ENCODE assay signal across 15 cellular contexts in genomic region chr1:30668026-30668425, GRCh38. TPM values are rescaled to one million over a fixed set of nuclear protein-coding genes. Genes with fewer than 3 reads are reported as not detected.
DNase-seq lines count a peak whose midpoint lies in the region; ATAC-seq and TF ChIP-seq lines count a peak whose summit lies in the region.
"Had no signal": no experiment of that assay in that cellular context is flagged by ENCODE, and none has a peak within 500 bp of the region (broad histone marks: within the 10 kb centered on the region; RNA-seq: fewer than 3 reads in every experiment).

No MANE protein-coding gene starts in this region.

- dilution Hi-C loops in IMR-90 (cut with HindIII; ENCODE audit: low sequenced_read_pairs, unreplicated experiment): no loop called here
- dilution Hi-C loops in mammary epithelial cell (cut with HindIII; ENCODE audit: low sequenced_read_pairs): no loop called here

- CTCF ChIA-PET in IMR-90 (lab: Yijun Ruan, JAX) (no interaction called here), mammary epithelial cell (lab: Charles Lee; ENCODE audit: low non-redundant PET) (no interaction called here)

- H3K27me3 ChIP-seq in BLaER1 (no peaks in the 10 kb centered on the region), IMR-90 (ENCODE audit: control insufficient read depth, insufficient read depth, low read length) (peaks cover 17% of the 10 kb centered on the region), mammary epithelial cell (ENCODE audit: insufficient read depth, low read length) (no peaks in the 10 kb centered on the region), mesenchymal stem cell (ENCODE audit: control insufficient read depth in 1 of 2, insufficient read depth in 1 of 2, low read length in 2 of 2) (peaks cover 0 to 24% of the 10 kb centered on the region in 2 experiments), esophagus squamous epithelium (peaks cover 0 to 33% (median 0%) of the 10 kb centered on the region in 4 donors)

- H3K4me1 Mint-ChIP-seq in activated T-helper 2 cell treated with anti-CD3 and anti-CD28 coated beads, Interferon-gamma antibody, Interleukin-2, Interleukin-4, amounts not matched to agents 10 μg/mL and 5 μg/mL and 100 μg/mL, durations not matched to agents 14 hours and 24 hours and 36 hours (ENCODE audit: low read depth): no peaks in the 10 kb centered on the region
- H3K4me1 Mint-ChIP-seq: T-cell had no signal

- BruUV-seq in IMR-90 (replicated peaks; lab: Mats Ljungman, UMichigan): no TSS peak
- no TSS peak for BruUV-seq in mammary epithelial cell (replicated peaks; lab: Mats Ljungman, UMichigan)

- TF ChIP-seq POLR2A in IMR-90 (IDR thresholded peaks at IDR 0.05; ENCODE audit: low read depth, low read length) (no peak), esophagus squamous epithelium (IDR thresholded peaks at IDR 0.05) (no peak)

- ATAC-seq in IMR-90 (ENCODE audit: low read depth) (peak; percentile 30; the same call in 1 of the 2 replicates), GM19397 (IDR thresholded peaks at IDR 0.05; ENCODE audit: unreplicated experiment) (no peak), GM19023 (IDR thresholded peaks at IDR 0.05; ENCODE audit: unreplicated experiment) (no peak)
- ATAC-seq: psoas muscle, T-cell had no signal

- no peak overlapping the region for H2BK20ac ChIP-seq in IMR-90 (ENCODE audit: low read depth, low read length)

- H3K4me3 Mint-ChIP-seq in activated T-helper 2 cell treated with anti-CD3 and anti-CD28 coated beads, Interferon-gamma antibody, Interleukin-2, Interleukin-4, amounts not matched to agents 10 μg/mL and 5 μg/mL and 100 μg/mL, durations not matched to agents 14 hours and 24 hours and 36 hours (ENCODE audit: low read depth): no peak overlapping the region
- H3K4me3 Mint-ChIP-seq: T-cell had no signal

- H3K4ac ChIP-seq in IMR-90 (ENCODE audit: low read depth, low read length) (no peak overlapping the region), mesenchymal stem cell (ENCODE audit: low read depth in 1 of 2, low read length in 2 of 2) (no peak overlapping the region)

- no peak for TF ChIP-seq CTCF in IMR-90 (conservative IDR thresholded peaks at IDR 0.05; ENCODE audit: low read depth, low read length)
- no peak for TF ChIP-seq CTCF in mammary epithelial cell (conservative IDR thresholded peaks at IDR 0.05 in 1 of 2, IDR thresholded peaks at IDR 0.05 in 1 of 2; ENCODE audit: extremely low read depth in 1 of 2, insufficient read depth in 1 of 2, low read depth in 1 of 2, low read length in 2 of 2)
- no peak for TF ChIP-seq CTCF in esophagus squamous epithelium (IDR thresholded peaks at IDR 0.05)

- TF ChIP-seq RAD21 in IMR-90 (IDR thresholded peaks at IDR 0.05; ENCODE audit: low read length): no peak

- no peak overlapping the region for H3K56ac ChIP-seq in IMR-90 (ENCODE audit: extremely low read depth, insufficient read depth, low read length)

- H2AK5ac ChIP-seq in IMR-90 (ENCODE audit: low read depth, low read length) (no peak overlapping the region), mesenchymal stem cell (ENCODE audit: low read length, severe bottlenecking) (no peak overlapping the region)

- H3K14ac ChIP-seq in IMR-90 (replicated peaks; ENCODE audit: low read depth, low read length) (no peak overlapping the region), mesenchymal stem cell (ENCODE audit: low read length in 2 of 2) (no peak overlapping the region)

- H3K23ac ChIP-seq in IMR-90 (ENCODE audit: low read depth, low read length): no peak overlapping the region
- no peak overlapping the region for H3K23ac ChIP-seq in mesenchymal stem cell (ENCODE audit: low read length in 2 of 2)

- H3K79me2 ChIP-seq in mammary epithelial cell (ENCODE audit: insufficient read depth, low read length): no peaks in the 10 kb centered on the region

- H3K9ac ChIP-seq in BLaER1 (no peak overlapping the region), IMR-90 (ENCODE audit: low read depth, low read length) (no peak overlapping the region), mammary epithelial cell (ENCODE audit: insufficient read depth, low read length) (no peak overlapping the region), mesenchymal stem cell (ENCODE audit: low read length) (peak overlapping the region; percentile 92)

- H2BK5ac ChIP-seq in IMR-90 (ENCODE audit: low read depth, low read length, poor library complexity, severe bottlenecking) (no peak overlapping the region), mesenchymal stem cell (ENCODE audit: low read depth, low read length, poor library complexity, severe bottlenecking) (no peak overlapping the region)

- H2BK12ac ChIP-seq in mesenchymal stem cell (ENCODE audit: low read length in 2 of 2): no peak overlapping the region

- H2AFZ ChIP-seq in IMR-90 (replicated peaks; ENCODE audit: low read length, poor library complexity): peak overlapping the region; percentile 65
- peak overlapping the region; percentile 62 for H2AFZ ChIP-seq in mammary epithelial cell (ENCODE audit: low read depth, low read length)
- H2AFZ ChIP-seq in mesenchymal stem cell (ENCODE audit: low read depth, low read length): no peak overlapping the region

- H2BK120ac ChIP-seq in IMR-90 (ENCODE audit: low read depth, low read length): no peak overlapping the region
- no peak overlapping the region for H2BK120ac ChIP-seq in mesenchymal stem cell (ENCODE audit: low read depth, low read length)

- no peaks in the 10 kb centered on the region for H4K20me1 ChIP-seq in BLaER1
- no peaks in the 10 kb centered on the region for H4K20me1 ChIP-seq in IMR-90 (ENCODE audit: insufficient read depth, low read length)
- no peaks in the 10 kb centered on the region for H4K20me1 ChIP-seq in mammary epithelial cell (ENCODE audit: insufficient read depth, low read length)

- H3K9me3 Mint-ChIP-seq in activated T-helper 2 cell treated with anti-CD3 and anti-CD28 coated beads, Interferon-gamma antibody, Interleukin-2, Interleukin-4, amounts not matched to agents 10 μg/mL and 5 μg/mL and 100 μg/mL, durations not matched to agents 14 hours and 24 hours and 36 hours: no peaks in the 10 kb centered on the region

- H4K8ac ChIP-seq in IMR-90 (ENCODE audit: low read depth in 2 of 2, low read length in 2 of 2): no peak overlapping the region
- no peak overlapping the region for H4K8ac ChIP-seq in mesenchymal stem cell (ENCODE audit: low read length)

- peak overlapping the region; percentile 36; the same call in 1 of the 2 replicates for H3K4me2 ChIP-seq in BLaER1
- H3K4me2 ChIP-seq in IMR-90 (ENCODE audit: low read depth, low read length): no peak overlapping the region
- H3K4me2 ChIP-seq in mammary epithelial cell (ENCODE audit: insufficient read depth, low read depth, low read length): no peak overlapping the region
- H3K4me2 ChIP-seq in mesenchymal stem cell (ENCODE audit: low read length, poor library complexity, severe bottlenecking): no peak overlapping the region

- H3K79me1 ChIP-seq in IMR-90 (ENCODE audit: low read depth in 1 of 2, low read length in 2 of 2): no peaks in the 10 kb centered on the region
- H3K79me1 ChIP-seq in mesenchymal stem cell (replicated peaks; ENCODE audit: low read length, poor library complexity, severe bottlenecking): no peaks in the 10 kb centered on the region

- H4K5ac ChIP-seq in IMR-90 (ENCODE audit: low read depth, low read length): no peak overlapping the region

- no peaks in the 10 kb centered on the region for H3K9me1 ChIP-seq in IMR-90 (ENCODE audit: insufficient read depth, low read length)

- H3K9me3 ChIP-seq in BLaER1 (peaks cover 2% of the 10 kb centered on the region; the same call in 1 of the 2 replicates), IMR-90 (ENCODE audit: control insufficient read depth, insufficient read depth, low read length) (no peaks in the 10 kb centered on the region), mammary epithelial cell (replicated peaks; ENCODE audit: insufficient read depth, low read length) (no peaks in the 10 kb centered on the region), mesenchymal stem cell (ENCODE audit: control insufficient read depth, low read length) (no peaks in the 10 kb centered on the region), esophagus squamous epithelium (peaks cover 0 to 3% (median 0%) of the 10 kb centered on the region in 3 donors)
- H3K9me3 ChIP-seq: psoas muscle had no signal

- no peak overlapping the region for H3K27ac ChIP-seq in BLaER1
- H3K27ac ChIP-seq in IMR-90 (ENCODE audit: insufficient read depth, low read length): no peak overlapping the region
- no peak overlapping the region for H3K27ac ChIP-seq in mammary epithelial cell (ENCODE audit: insufficient read depth, low read depth, low read length)
- no peak overlapping the region for H3K27ac ChIP-seq in mesenchymal stem cell (ENCODE audit: low read length, poor library complexity, severe bottlenecking)
- no peak overlapping the region for H3K27ac ChIP-seq in esophagus squamous epithelium
- H3K27ac ChIP-seq: psoas muscle had no signal

- H2BK15ac ChIP-seq in IMR-90 (ENCODE audit: low read depth, low read length): no peak overlapping the region
- H2BK15ac ChIP-seq in mesenchymal stem cell (ENCODE audit: low read depth, poor library complexity, severe bottlenecking): no peak overlapping the region

- no peak overlapping the region for H3K4me3 ChIP-seq in BLaER1
- H3K4me3 ChIP-seq in IMR-90 (ENCODE audit: insufficient read depth, low read depth, low read length): no peak overlapping the region
- no peak overlapping the region for H3K4me3 ChIP-seq in mammary epithelial cell (replicated peaks in 1 of 3; ENCODE audit: insufficient read depth in 1 of 3, low read depth in 2 of 3, low read length in 3 of 3)
- H3K4me3 ChIP-seq in mesenchymal stem cell (ENCODE audit: insufficient read depth in 1 of 2, low read depth in 1 of 2, low read length in 2 of 2): no peak overlapping the region
- H3K4me3 ChIP-seq in esophagus squamous epithelium: no peak overlapping the region
- H3K4me3 ChIP-seq: psoas muscle had no signal

- POLR2A ChIA-PET in IMR-90 (lab: Charles Lee; ENCODE audit: unreplicated experiment): interaction anchor here (0.6 kb wide), 1 partner anchor 1366 kb away, joined by 6 read pairs; no protein-coding TSS in a partner anchor

- in situ Hi-C loops in IMR-90 (cut with MboI; ENCODE audit: low sequenced_read_pairs): no loop called here
- in situ Hi-C loops in mammary epithelial cell (cut with MboI; ENCODE audit: low sequenced_read_pairs in 2 of 2): no loop called here

- no peak overlapping the region for H3K18ac ChIP-seq in IMR-90 (ENCODE audit: low read depth, low read length)
- H3K18ac ChIP-seq in mesenchymal stem cell (ENCODE audit: low read depth in 1 of 2, low read length in 2 of 2): no peak overlapping the region

- no CpG with 5 or more reads among the region's 7 CpGs for WGBS in IMR-90 (ENCODE audit: extremely low coverage in 2 of 2, insufficient read length in 1 of 2), 2 experiments
- 52% methylated on average over 7 of the region's 7 CpGs for WGBS in mammary epithelial cell (ENCODE audit: low coverage, missing lambda C conversion rate)
- WGBS in mesenchymal stem cell: 71% methylated on average over 7 of the region's 7 CpGs
- WGBS in esophagus squamous epithelium, 2 donors: 37 to 61% methylated on average over 5 to 7 of the region's 7 CpGs

- H2AK9ac ChIP-seq in IMR-90 (replicated peaks; ENCODE audit: low read depth, low read length, poor library complexity): no peak overlapping the region

- H3K36me3 ChIP-seq in BLaER1 (no peaks in the 10 kb centered on the region), IMR-90 (ENCODE audit: control insufficient read depth, insufficient read depth, low read length) (no peaks in the 10 kb centered on the region), mammary epithelial cell (ENCODE audit: insufficient read depth, low read length) (no peaks in the 10 kb centered on the region), mesenchymal stem cell (ENCODE audit: control insufficient read depth in 1 of 2, insufficient read depth in 2 of 2, low read depth in 1 of 2, low read length in 2 of 2) (no peaks in the 10 kb centered on the region), esophagus squamous epithelium (no peaks in the 10 kb centered on the region)

- peaks cover 10% of the 10 kb centered on the region for H3K4me1 ChIP-seq in BLaER1
- H3K4me1 ChIP-seq in IMR-90 (ENCODE audit: control insufficient read depth, insufficient read depth, low read length): no peaks in the 10 kb centered on the region
- H3K4me1 ChIP-seq in mammary epithelial cell (ENCODE audit: insufficient read depth, low read length): peaks cover 24% of the 10 kb centered on the region
- H3K4me1 ChIP-seq in mesenchymal stem cell (ENCODE audit: control insufficient read depth, insufficient read depth, low read depth, low read length): no peaks in the 10 kb centered on the region
- peaks cover 0 to 31% (median 10%) of the 10 kb centered on the region in 3 donors for H3K4me1 ChIP-seq in esophagus squamous epithelium

- no peak overlapping the region for H3K27ac Mint-ChIP-seq in activated T-helper 2 cell treated with anti-CD3 and anti-CD28 coated beads, Interferon-gamma antibody, Interleukin-2, Interleukin-4, amounts not matched to agents 10 μg/mL and 5 μg/mL and 100 μg/mL, durations not matched to agents 14 hours and 24 hours and 36 hours
- H3K27ac Mint-ChIP-seq: T-cell had no signal

- H3K36me3 Mint-ChIP-seq in activated T-helper 2 cell treated with anti-CD3 and anti-CD28 coated beads, Interferon-gamma antibody, Interleukin-2, Interleukin-4, amounts not matched to agents 10 μg/mL and 5 μg/mL and 100 μg/mL, durations not matched to agents 14 hours and 24 hours and 36 hours (ENCODE audit: low read depth): no peaks in the 10 kb centered on the region
- H3K36me3 Mint-ChIP-seq: T-cell had no signal

- DNase-seq in IMR-90 (peak; percentile 3), mammary epithelial cell (peak; percentile 63), mesenchymal stem cell (no peak), esophagus squamous epithelium (lab: John Stamatoyannopoulos, UW) (no peak)
- no peak for DNase-seq in activated T-helper 2 cell treated with anti-CD3 and anti-CD28 coated beads, Interferon-gamma antibody, Interleukin-2, Interleukin-4, amounts not matched to agents 10 μg/mL and 5 μg/mL and 100 μg/mL, durations not matched to agents 14 hours and 24 hours and 36 hours (ENCODE audit: low spot score)
- DNase-seq: activated CD4-positive, alpha-beta T cell treated with anti-CD3 and anti-CD28 coated beads, Interleukin-2, amount 50 U/mL, for 4 hours; activated naive CD4-positive, alpha-beta T cell; caudate nucleus; GDM1; NCI-H2171; T-cell had no signal

- no peak overlapping the region for H4K91ac ChIP-seq in IMR-90 (ENCODE audit: insufficient read depth, low read depth, low read length)
- H4K91ac ChIP-seq in mesenchymal stem cell (ENCODE audit: low read length): no peak overlapping the region

- no peaks in the 10 kb centered on the region for H3K27me3 Mint-ChIP-seq in activated T-helper 2 cell treated with anti-CD3 and anti-CD28 coated beads, Interferon-gamma antibody, Interleukin-2, Interleukin-4, amounts not matched to agents 10 μg/mL and 5 μg/mL and 100 μg/mL, durations not matched to agents 14 hours and 24 hours and 36 hours (ENCODE audit: low read depth)

- intact Hi-C loops in IMR-90 (cut with micrococcal nuclease): no loop called here
- intact Hi-C loops in mammary epithelial cell (cut with micrococcal nuclease): no loop called here
- intact Hi-C loops in activated T-helper 2 cell treated with anti-CD3 and anti-CD28 coated beads, Interferon-gamma antibody, Interleukin-2, Interleukin-4, amounts not matched to agents 10 μg/mL and 5 μg/mL and 100 μg/mL, durations not matched to agents 14 hours and 24 hours and 36 hours (cut with micrococcal nuclease): no loop called here
- intact Hi-C loops in esophagus squamous epithelium (cut with DNase I): no loop called here

RNA-seq across cellular contexts. Expression of gene MATN1, which starts 55.4 kb away (rescaled TPM):
- total RNA-seq in IMR-90 (2012; rRNA removed): 0.56 TPM in 1 of 2 replicates, not detected in the other
- polyA plus RNA-seq in IMR-90 (2012; rRNA removed): 0.10 and 0.27 TPM in 2 replicates
- polyA plus RNA-seq in IMR-90 (2012; cell fraction: cytosol; rRNA removed): 0.03 TPM in 1 of 2 replicates, not detected in the other
- 1.1 and 1.3 TPM in 2 replicates for polyA plus RNA-seq in IMR-90 (2012; cell fraction: nucleus; rRNA removed; ENCODE audit: low replicate concordance)
- total RNA-seq in mammary epithelial cell: not detected
- polyA plus RNA-seq in mammary epithelial cell: 0.05 TPM
- polyA minus RNA-seq in mammary epithelial cell: not detected
- 0.03 TPM for polyA plus RNA-seq in mesenchymal stem cell (2013, experiment 1 of 2)
- 0.04 TPM for polyA plus RNA-seq in mesenchymal stem cell (2013, experiment 2 of 2)
- total RNA-seq in activated T-helper 2 cell treated with anti-CD3 and anti-CD28 coated beads, Interferon-gamma antibody, Interleukin-2, Interleukin-4, amounts not matched to agents 10 μg/mL and 5 μg/mL and 100 μg/mL, durations not matched to agents 14 hours and 24 hours and 36 hours: 0.21 and 0.44 TPM in 2 replicates
- not detected for total RNA-seq in esophagus squamous epithelium
- total RNA-seq: psoas muscle had no signal

Comparison
In these comparisons a context has a peak if more than half of its experiments do, and no peak if none do; other contexts are left out.
1. DNase-seq: peak in IMR-90 (single experiment) and mammary epithelial cell (single experiment); none in mesenchymal stem cell (single experiment), activated T-helper 2 cell treated with anti-CD3 and anti-CD28 coated beads, Interferon-gamma antibody, Interleukin-2, Interleukin-4, amounts not matched to agents 10 μg/mL and 5 μg/mL and 100 μg/mL, durations not matched to agents 14 hours and 24 hours and 36 hours (single experiment) and esophagus squamous epithelium (single experiment).